ENCODE assay signal across 12 cellular contexts in genomic region chr9:133788819-133789733, GRCh38. TPM values are rescaled to one million over a fixed set of nuclear protein-coding genes. Genes with fewer than 3 reads are reported as not detected.
A peak's percentile ranks its signal among the peaks of the same experiment; 100 is the strongest.
DNase-seq lines count a peak whose midpoint lies in the region; ATAC-seq and TF ChIP-seq lines count a peak whose summit lies in the region.
"Had no signal": no experiment of that assay in that cellular context is flagged by ENCODE, and none has a peak within 500 bp of the region (broad histone marks: within the 10 kb centered on the region; RNA-seq: fewer than 3 reads in every experiment).

No MANE protein-coding gene starts in this region.

- H3K9me3 ChIP-seq in esophagus muscularis mucosa, result no peaks in the 10 kb centered on the region
- H3K9me3 ChIP-seq: psoas muscle had no signal

- H3K36me3 ChIP-seq in esophagus muscularis mucosa, result peaks cover 0 to 47% (median 22%) of the 10 kb centered on the region in 4 donors

- peak overlapping the region in 3 of 4 donors; percentile 38 to 58 (median 44) for H3K27ac ChIP-seq in esophagus muscularis mucosa (replicated peaks in 1 of 4)
- H3K27ac ChIP-seq: psoas muscle had no signal

- peak overlapping the region in 1 of 4 donors; percentile 13 for H3K4me3 ChIP-seq in esophagus muscularis mucosa
- H3K4me3 ChIP-seq: psoas muscle had no signal

- TF ChIP-seq POLR2A in esophagus muscularis mucosa (IDR thresholded peaks at IDR 0.05; ENCODE audit: low read depth), result no peak

- peak in 13 of 14 donors; percentile 20 to 91 (median 78) for DNase-seq in C1 segment of cervical spinal cord (lab: John Stamatoyannopoulos, UW)
- DNase-seq in NCI-H69 (lab: John Stamatoyannopoulos, UW), result peak; percentile 22
- no peak for DNase-seq in esophagus muscularis mucosa (ENCODE audit: extremely low spot score)
- DNase-seq in naive B cell, result no peak
- DNase-seq in NCI-H524 treated with DMSO at 0.1 percent for 48 hours (lab: John Stamatoyannopoulos, UW), result no peak
- DNase-seq in OCI-M1 (lab: John Stamatoyannopoulos, UW), result no peak
- DNase-seq in activated CD8-positive, alpha-beta memory T cell treated with anti-CD3 and anti-CD28 coated beads, Interleukin-2, amount 50 U/mL, for 4 hours, result no peak
- DNase-seq: CD8-positive, alpha-beta memory T cell; cortex of kidney; NCI-H2171 had no signal

- no peak for ATAC-seq in naive B cell (ENCODE audit: low read depth in 2 of 2)
- ATAC-seq in activated CD4-positive, CD25-positive, alpha-beta regulatory T cell treated with anti-CD3 and anti-CD28 coated beads, Interleukin-2, amount 50 U/mL, for 24 hours, result no peak

- WGBS in esophagus muscularis mucosa, result 67% methylated on average over 19 of the region's 35 CpGs

- H3K27me3 Mint-ChIP-seq in naive B cell, result no peaks in the 10 kb centered on the region

- H3K36me3 Mint-ChIP-seq in naive B cell, result no peaks in the 10 kb centered on the region
- H3K36me3 Mint-ChIP-seq: CD8-positive, alpha-beta memory T cell had no signal

- no peaks in the 10 kb centered on the region for H3K9me3 Mint-ChIP-seq in naive B cell
- H3K9me3 Mint-ChIP-seq: CD8-positive, alpha-beta memory T cell had no signal

- intact Hi-C loops in esophagus muscularis mucosa (cut with DNase I), result no loop called here

- H3K27me3 ChIP-seq in esophagus muscularis mucosa, result no peaks in the 10 kb centered on the region

- TF ChIP-seq EP300 in esophagus muscularis mucosa (IDR thresholded peaks at IDR 0.05), result no peak

- peak overlapping the region; percentile 70 to 95 (median 83) for H3K4me3 Mint-ChIP-seq in naive B cell
- H3K4me3 Mint-ChIP-seq: CD8-positive, alpha-beta memory T cell had no signal

- peaks cover 19 to 43% (median 39%) of the 10 kb centered on the region in 4 donors for H3K4me1 ChIP-seq in esophagus muscularis mucosa
- H3K4me1 ChIP-seq: psoas muscle had no signal

- peaks cover 68 to 91% (median 86%) of the 10 kb centered on the region in 3 donors for H3K4me1 Mint-ChIP-seq in naive B cell

- TF ChIP-seq CTCF in esophagus muscularis mucosa (IDR thresholded peaks at IDR 0.05), result no peak

- H3K27ac Mint-ChIP-seq in naive B cell, result peak overlapping the region; percentile 27 to 96 (median 93)
- H3K27ac Mint-ChIP-seq: CD8-positive, alpha-beta memory T cell had no signal

RNA-seq across cellular contexts. Expression of gene SARDH, which starts 50.9 kb away (rescaled TPM):
- total RNA-seq in esophagus muscularis mucosa, result 1 to 10 TPM in 1 of 4 donors, under 1 TPM in 3; 0.39 to 2.9 (median 0.51) TPM
- under 1 TPM in 1 of 6 donors, not detected in 5; 0.21 TPM for polyA plus RNA-seq in naive B cell (ENCODE audit: low read depth in 6 of 6)

Comparison
In these comparisons a context has a peak if more than half of its experiments do, and no peak if none do; other contexts are left out.
1. DNase-seq: peak in C1 segment of cervical spinal cord (13 of 14) and NCI-H69 (single experiment); none in esophagus muscularis mucosa (single experiment), naive B cell (single experiment), NCI-H524 treated with DMSO at 0.1 percent for 48 hours (single experiment), OCI-M1 (single experiment) and activated CD8-positive, alpha-beta memory T cell treated with anti-CD3 and anti-CD28 coated beads, Interleukin-2, amount 50 U/mL, for 4 hours (single experiment).